ENCODE assay signal across 19 cellular contexts in genomic region chr2:11710632-11711381, GRCh38. TPM values are rescaled to one million over a fixed set of nuclear protein-coding genes. Genes with fewer than 3 reads are reported as not detected.
DNase-seq lines count a peak whose midpoint lies in the region; ATAC-seq and TF ChIP-seq lines count a peak whose summit lies in the region.
"Had no signal": no experiment of that assay in that cellular context is flagged by ENCODE, and none has a peak within 500 bp of the region (broad histone marks: within the 10 kb centered on the region; RNA-seq: fewer than 3 reads in every experiment).

No MANE protein-coding gene starts in this region.

- no peak overlapping the region for H3K4me3 ChIP-seq in tibial artery
- H3K4me3 ChIP-seq: mucosa of descending colon, psoas muscle, transverse colon had no signal

- DNase-seq in NCI-H1092 treated with DMSO at 0.1 percent for 48 hours (lab: John Stamatoyannopoulos, UW) = peak; percentile 6
- no peak for DNase-seq in NCI-H1092 (lab: John Stamatoyannopoulos, UW)
- no peak for DNase-seq in chondrocyte (ENCODE audit: low spot score)
- DNase-seq in medulla oblongata (ENCODE audit: extremely low spot score) = peak; percentile 41
- DNase-seq in tibial artery = no peak
- DNase-seq in posterior vena cava (ENCODE audit: low spot score) = no peak
- DNase-seq: activated naive CD8-positive, alpha-beta T cell treated with anti-CD3 and anti-CD28 coated beads, Interleukin-2, amount 10 ng/mL, durations not matched to agents 7 days and 5 days; activated T-cell treated with anti-CD3 and anti-CD28 coated beads, Interleukin-2, amount 50 U/mL, for 1 hour; H9; KG1; mucosa of descending colon; NCI-H146; NCI-H524 treated with DMSO at 0.1 percent for 48 hours; T-helper 2 cell; transverse colon had no signal

- peaks cover 21% of the 10 kb centered on the region for H3K4me1 Mint-ChIP-seq in chondrocyte (ENCODE audit: low read depth)
- H3K4me1 Mint-ChIP-seq: activated naive CD8-positive, alpha-beta T cell treated with anti-CD3 and anti-CD28 coated beads, Interleukin-2, amount 10 ng/mL, durations not matched to agents 7 days and 5 days; H9 had no signal

- H3K4me1 ChIP-seq in tibial artery = peaks cover 0 to 27% (median 19%) of the 10 kb centered on the region in 4 donors

- H3K27ac Mint-ChIP-seq in chondrocyte (ENCODE audit: unreplicated experiment) = peak overlapping the region; percentile 34
- H3K27ac Mint-ChIP-seq: activated naive CD8-positive, alpha-beta T cell treated with anti-CD3 and anti-CD28 coated beads, Interleukin-2, amount 10 ng/mL, durations not matched to agents 7 days and 5 days; H9 had no signal

- no peaks in the 10 kb centered on the region for H3K27me3 ChIP-seq in tibial artery
- H3K27me3 ChIP-seq: transverse colon had no signal

- peaks cover 5% of the 10 kb centered on the region for H3K9me3 Mint-ChIP-seq in chondrocyte (ENCODE audit: low read depth)

- no peak overlapping the region for H3K4me3 Mint-ChIP-seq in chondrocyte (ENCODE audit: unreplicated experiment)
- H3K4me3 Mint-ChIP-seq: activated naive CD8-positive, alpha-beta T cell treated with anti-CD3 and anti-CD28 coated beads, Interleukin-2, amount 10 ng/mL, durations not matched to agents 7 days and 5 days; H9 had no signal

- ATAC-seq in HG02642 (IDR thresholded peaks at IDR 0.05; ENCODE audit: poor library complexity, unreplicated experiment) (no peak), HG03520 (IDR thresholded peaks at IDR 0.05; ENCODE audit: unreplicated experiment) (no peak)
- ATAC-seq: mucosa of descending colon had no signal

- H3K9me3 ChIP-seq in tibial artery = no peaks in the 10 kb centered on the region
- H3K9me3 ChIP-seq: mucosa of descending colon, psoas muscle, transverse colon had no signal

- peak overlapping the region; percentile 6 to 23 for H3K27ac ChIP-seq in tibial artery
- H3K27ac ChIP-seq: 22Rv1, psoas muscle had no signal

- peaks cover 2% of the 10 kb centered on the region for H3K27me3 Mint-ChIP-seq in chondrocyte (ENCODE audit: low read depth)

- H3K36me3 Mint-ChIP-seq in chondrocyte (ENCODE audit: low read depth) = peaks cover 1% of the 10 kb centered on the region
- H3K36me3 Mint-ChIP-seq: activated naive CD8-positive, alpha-beta T cell treated with anti-CD3 and anti-CD28 coated beads, Interleukin-2, amount 10 ng/mL, durations not matched to agents 7 days and 5 days had no signal

- no peaks in the 10 kb centered on the region for H3K36me3 ChIP-seq in tibial artery
- H3K36me3 ChIP-seq: transverse colon had no signal

- TF ChIP-seq CTCF in chondrocyte (IDR thresholded peaks at IDR 0.05) = no peak
- TF ChIP-seq CTCF in tibial artery (IDR thresholded peaks at IDR 0.05) = no peak

- intact Hi-C loops in tibial artery (cut with DNase I; ENCODE audit: low total_unique reads) = no loop called here
- intact Hi-C loops in posterior vena cava (cut with DNase I) = no loop called here

RNA-seq across cellular contexts. Expression of gene LPIN1, which starts 35.6 kb away (rescaled TPM):
- 16.2 to 20.5 TPM (median 17.5 TPM) in 3 replicates for total RNA-seq in chondrocyte
- total RNA-seq in posterior vena cava = 10 to 100 TPM; 24.2 to 26.8 TPM

RNA-seq across cellular contexts. Expression of gene NTSR2, which starts 40.8 kb away (rescaled TPM):
- total RNA-seq in chondrocyte = not detected in 3 replicates
- total RNA-seq in posterior vena cava = not detected
- total RNA-seq: activated naive CD8-positive, alpha-beta T cell treated with anti-CD3 and anti-CD28 coated beads, Interleukin-2, amount 10 ng/mL, durations not matched to agents 7 days and 5 days; H9; mucosa of descending colon; transverse colon had no signal

Comparison
In these comparisons a context has a peak if more than half of its experiments do, and no peak if none do; other contexts are left out.
1. DNase-seq: peak in NCI-H1092 treated with DMSO at 0.1 percent for 48 hours (single experiment) and medulla oblongata (single experiment); none in NCI-H1092 (single experiment), chondrocyte (single experiment), tibial artery (0 of 2) and posterior vena cava (single experiment).